31 cellular contexts compared by ENCODE assay signal in the genomic region with DNA sequence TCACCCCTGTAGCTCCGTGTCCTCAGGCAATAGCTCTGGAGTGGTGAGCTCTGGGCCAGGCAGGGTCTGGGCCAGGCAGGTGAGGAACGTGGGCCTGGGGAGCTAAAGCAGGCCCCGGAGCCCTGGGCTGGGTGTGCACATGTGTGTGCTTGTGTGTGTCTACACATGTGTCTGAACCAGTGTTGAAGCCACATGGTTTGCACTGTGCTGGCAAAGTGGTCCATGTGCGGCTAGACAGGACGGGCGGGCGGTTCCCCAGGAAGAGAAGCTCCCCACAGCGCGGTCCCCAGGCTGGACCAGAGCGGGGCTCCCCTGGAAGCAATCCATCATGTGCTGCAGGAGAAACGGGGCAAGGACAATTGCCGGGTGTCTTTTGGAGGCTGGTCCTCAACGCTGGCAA.
"Had no signal": no experiment of that assay in that cellular context is flagged by ENCODE, and none has a peak within 500 bp of the region (broad histone marks: within the 10 kb centered on the region; RNA-seq: fewer than 3 reads in every experiment).

No MANE protein-coding gene starts in this region.

- DNase-seq: activated B cell treated with CpG ODN at 0.5 μM for 24 hours; activated CD4-positive, alpha-beta memory T cell treated with anti-CD3 and anti-CD28 coated beads for 36 hours; activated CD4-positive, alpha-beta T cell treated with anti-CD3 and anti-CD28 coated beads for 4 hours; activated CD4-positive, alpha-beta T cell treated with anti-CD3 and anti-CD28 coated beads, Interleukin-2, amount 50 U/mL, for 1 hour; activated CD4-positive, CD25-positive, alpha-beta regulatory T cell treated with anti-CD3 and anti-CD28 coated beads, Interleukin-2, amount 50 U/mL, for 72 hours; activated CD8-positive, alpha-beta memory T cell treated with anti-CD3 and anti-CD28 coated beads, Interleukin-2, amount 50 U/mL, for 4 hours; activated gamma-delta T cell treated with Interleukin-2 at 50 U/mL for 16 hours; activated naive CD4-positive, alpha-beta T cell treated with anti-CD3 and anti-CD28 coated beads for 36 hours; activated T-cell treated with anti-CD3 and anti-CD28 coated beads for 4 hours; activated T-cell treated with anti-CD3 and anti-CD28 coated beads, Interleukin-2, amount 50 U/mL, for 4 hours; amniotic stem cell; body of pancreas; central memory CD4-positive, alpha-beta T cell; Karpas-422; NCI-H1694; NCI-H1930; NCI-H345; NCI-H526; NCI-H748 treated with DMSO at 0.1 percent for 48 hours; NK-92 treated with Interleukin-12 subunit alpha and Interleukin-12 subunit beta, amount 100 ng/mL, for 24 hours; PC-3; SIG-M5; SW 1271; T-helper 1 cell; T-helper 2 cell; T-helper 9 cell had no signal

- H3K9me3 ChIP-seq: body of pancreas had no signal

- H3K4me3 ChIP-seq: body of pancreas had no signal

- H3K27ac ChIP-seq: body of pancreas, RWPE1, VCaP had no signal

- H3K4me1 ChIP-seq: body of pancreas had no signal

- H3K27ac Mint-ChIP-seq: activated B cell treated with CpG ODN at 0.5 μM for 24 hours; activated CD4-positive, alpha-beta memory T cell treated with anti-CD3 and anti-CD28 coated beads for 36 hours; activated naive CD4-positive, alpha-beta T cell treated with anti-CD3 and anti-CD28 coated beads for 36 hours; activated naive CD4-positive, alpha-beta T cell treated with anti-CD3 and anti-CD28 coated beads, Interleukin-2, amount 50 U/mL, for 72 hours; activated T-helper 1 cell treated with anti-CD3 and anti-CD28 coated beads, Interleukin-12 subunit alpha, Interleukin-12 subunit beta, Interleukin-2, Interleukin-4 antibody, amounts not matched to agents 30 ng/mL and 10 ng/mL and 1 ng/mL, durations not matched to agents 14 hours and 24 hours and 36 hours had no signal

- H3K36me3 Mint-ChIP-seq: activated CD4-positive, alpha-beta memory T cell treated with anti-CD3 and anti-CD28 coated beads for 36 hours; activated naive CD4-positive, alpha-beta T cell treated with anti-CD3 and anti-CD28 coated beads, Interleukin-2, amount 50 U/mL, for 72 hours had no signal

- H3K27me3 ChIP-seq: body of pancreas had no signal

- H3K4me1 Mint-ChIP-seq: activated B cell treated with CpG ODN at 0.5 μM for 24 hours had no signal

- H3K9me3 Mint-ChIP-seq: activated B cell treated with CpG ODN at 0.5 μM for 24 hours; activated CD4-positive, alpha-beta memory T cell treated with anti-CD3 and anti-CD28 coated beads for 36 hours; activated naive CD4-positive, alpha-beta T cell treated with anti-CD3 and anti-CD28 coated beads for 36 hours; activated naive CD4-positive, alpha-beta T cell treated with anti-CD3 and anti-CD28 coated beads, Interleukin-2, amount 50 U/mL, for 72 hours; activated T-cell treated with anti-CD3 and anti-CD28 coated beads, Interleukin-2, amount 50 U/mL, for 4 hours; activated T-helper 1 cell treated with anti-CD3 and anti-CD28 coated beads, Interleukin-12 subunit alpha, Interleukin-12 subunit beta, Interleukin-2, Interleukin-4 antibody, amounts not matched to agents 30 ng/mL and 10 ng/mL and 1 ng/mL, durations not matched to agents 14 hours and 24 hours and 36 hours had no signal

- ATAC-seq: activated naive CD4-positive, alpha-beta T cell treated with anti-CD3 and anti-CD28 coated beads, Interleukin-2, amount 50 U/mL, for 72 hours; activated T-cell treated with anti-CD3 and anti-CD28 coated beads, Interleukin-2, amount 50 U/mL, for 4 hours; body of pancreas; PC-3; Right ventricle myocardium inferior had no signal

- H3K4me3 Mint-ChIP-seq: activated B cell treated with CpG ODN at 0.5 μM for 24 hours; activated CD4-positive, alpha-beta memory T cell treated with anti-CD3 and anti-CD28 coated beads for 36 hours; activated naive CD4-positive, alpha-beta T cell treated with anti-CD3 and anti-CD28 coated beads for 36 hours; activated T-cell treated with anti-CD3 and anti-CD28 coated beads, Interleukin-2, amount 50 U/mL, for 4 hours; activated T-helper 1 cell treated with anti-CD3 and anti-CD28 coated beads, Interleukin-12 subunit alpha, Interleukin-12 subunit beta, Interleukin-2, Interleukin-4 antibody, amounts not matched to agents 30 ng/mL and 10 ng/mL and 1 ng/mL, durations not matched to agents 14 hours and 24 hours and 36 hours had no signal
